Comparison of ENCODE assay signal across 8 cellular contexts in the genomic region with DNA sequence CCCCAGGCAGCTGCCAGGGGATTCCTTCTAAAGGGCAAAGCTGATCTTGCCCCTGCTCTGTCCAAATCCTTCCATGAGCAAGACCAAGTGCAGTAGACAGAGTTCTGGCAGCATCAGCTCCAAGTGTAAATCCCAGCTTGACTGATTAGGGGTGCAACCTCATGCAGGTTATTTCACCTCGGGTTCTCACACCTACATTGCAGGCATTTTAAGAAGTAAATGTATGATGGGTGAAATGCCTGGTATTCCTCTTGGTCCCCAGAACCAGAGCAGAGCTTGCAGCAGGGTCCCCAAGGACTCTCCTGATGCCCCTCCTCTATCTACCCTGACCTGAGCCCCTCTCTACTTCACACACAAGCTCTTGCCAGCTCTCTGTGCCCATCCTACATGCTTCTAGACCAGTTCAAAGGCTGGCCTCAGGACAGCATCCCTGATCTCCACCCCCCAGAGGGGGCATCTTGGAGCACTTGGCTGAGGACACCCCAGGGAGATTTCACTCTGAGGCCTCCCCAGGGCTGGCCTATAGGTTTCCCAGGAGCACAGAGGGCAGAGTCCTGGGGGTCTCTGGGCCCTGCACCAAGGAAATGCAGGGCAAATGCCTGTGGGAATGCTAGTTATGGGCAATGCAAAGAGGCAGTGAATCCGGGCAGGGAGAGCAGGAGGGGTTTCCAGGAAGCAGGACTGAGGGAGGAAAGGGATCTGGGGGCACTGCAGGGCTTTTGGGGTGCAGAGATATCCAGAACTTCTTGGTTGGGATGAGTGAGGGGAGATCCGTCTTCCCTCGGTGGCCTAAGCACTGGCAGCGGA. TPM values are rescaled to one million over a fixed set of nuclear protein-coding genes. Genes with fewer than 3 reads are reported as not detected.
DNase-seq lines count a peak whose midpoint lies in the region; ATAC-seq and TF ChIP-seq lines count a peak whose summit lies in the region.

No MANE protein-coding gene starts in this region.

- peaks cover 8 to 27% (median 11%) of the 10 kb centered on the region in 5 donors for H3K27me3 Mint-ChIP-seq in naive thymus-derived CD8-positive, alpha-beta T cell

- no peaks in the 10 kb centered on the region for H3K27me3 ChIP-seq in A673 (replicated peaks; ENCODE audit: insufficient read depth, low read depth, low read length, poor library complexity)
- H3K27me3 ChIP-seq in HUES6 (ENCODE audit: control insufficient read depth, insufficient read depth, low read length) = peaks cover 18% of the 10 kb centered on the region

- in situ Hi-C loops in ACHN (cut with HindIII; ENCODE audit: low pct_ligation_motif_present, low pct_unique_long_range_greater_than_20kb, low sequenced_read_pairs) = no loop called here

- POLR2A ChIA-PET in A673 (lab: Charles Lee; ENCODE audit: low non-redundant PET) = interaction anchor here (0.5 kb wide), 1 partner anchor 302 kb away, joined by 4 read pairs; no protein-coding TSS in a partner anchor
- POLR2A ChIA-PET in naive thymus-derived CD8-positive, alpha-beta T cell (lab: Charles Lee) = interaction anchor here (0.6 to 1.9 kb wide), 5 partner anchors 13 to 714 kb away, joined by 3 to 9 read pairs (median 4); a partner anchor contains a TSS

- H3K4me1 Mint-ChIP-seq in naive thymus-derived CD8-positive, alpha-beta T cell = peaks cover 20 to 37% (median 27%) of the 10 kb centered on the region in 4 donors

- H3K4me1 ChIP-seq in A673 (ENCODE audit: insufficient read depth, low read length, poor library complexity, severe bottlenecking) (peaks cover 4% of the 10 kb centered on the region), HUES6 (ENCODE audit: control insufficient read depth, insufficient read depth, low read length) (peaks cover 36% of the 10 kb centered on the region)

- intact Hi-C loops in A673 (cut with micrococcal nuclease; ENCODE audit: unreplicated experiment) = no loop called here

- ATAC-seq in naive thymus-derived CD8-positive, alpha-beta T cell = no peak

- H3K4me3 ChIP-seq in A673 (ENCODE audit: low read depth, low read length, poor library complexity, severe bottlenecking) = peak overlapping the region; percentile 86
- peak overlapping the region; percentile 90 for H3K4me3 ChIP-seq in HUES6 (ENCODE audit: low read depth, low read length)

- H3K36me3 ChIP-seq in A673 (ENCODE audit: insufficient read depth, low read length, poor library complexity, severe bottlenecking) = no peaks in the 10 kb centered on the region
- no peaks in the 10 kb centered on the region for H3K36me3 ChIP-seq in HUES6 (ENCODE audit: control insufficient read depth, insufficient read depth, low read length)

- CTCF ChIA-PET in A673 (lab: Charles Lee) = interaction anchor here (0.7 kb wide), 2 partner anchors 37 to 74 kb away, joined by 6 to 7 read pairs; a partner anchor contains a TSS

- DNase-seq in A673 (ENCODE audit: low spot score) (no peak), cerebellum (ENCODE audit: low spot score) (peak; percentile 27), ACHN (no peak), inferior parietal cortex (ENCODE audit: extremely low spot score) (no peak), NCI-H2107 (lab: John Stamatoyannopoulos, UW) (no peak)
- no peak for DNase-seq in naive thymus-derived CD8-positive, alpha-beta T cell
- DNase-seq in activated CD8-positive, alpha-beta memory T cell treated with anti-CD3 and anti-CD28 coated beads, Interleukin-2, amount 50 U/mL, for 48 hours = no peak

- BruUV-seq in A673 (replicated peaks; lab: Mats Ljungman, UMichigan) = TSS peak; percentile 38

- H3K9ac ChIP-seq in HUES6 (ENCODE audit: low read length) = peak overlapping the region; percentile 48

- peak overlapping the region; percentile 19 to 94 (median 84) for H3K27ac Mint-ChIP-seq in naive thymus-derived CD8-positive, alpha-beta T cell

- no peak overlapping the region for H3K27ac ChIP-seq in A673 (ENCODE audit: low read depth, low read length, poor library complexity, severe bottlenecking)
- no peak overlapping the region for H3K27ac ChIP-seq in HUES6 (ENCODE audit: low read depth, low read length)

- H3K9me3 ChIP-seq in A673 (ENCODE audit: low read depth, low read length, poor library complexity, severe bottlenecking) = no peaks in the 10 kb centered on the region
- no peaks in the 10 kb centered on the region for H3K9me3 ChIP-seq in HUES6 (ENCODE audit: control insufficient read depth, insufficient read depth, low read depth, low read length)

- H3K9me3 Mint-ChIP-seq in naive thymus-derived CD8-positive, alpha-beta T cell = no peaks in the 10 kb centered on the region

- H3K4me3 Mint-ChIP-seq in naive thymus-derived CD8-positive, alpha-beta T cell = peak overlapping the region; percentile 79 to 94 (median 88)

- no peak for TF ChIP-seq CTCF in A673 (conservative IDR thresholded peaks at IDR 0.05; ENCODE audit: low read depth, low read length)

- H3K36me3 Mint-ChIP-seq in naive thymus-derived CD8-positive, alpha-beta T cell = peaks cover 0 to 2% (median 0%) of the 10 kb centered on the region in 3 donors

RNA-seq across cellular contexts. Expression of a gene that starts 1.0 kb away (rescaled TPM):
- total RNA-seq in A673 (2021) = 6.1 and 7.5 TPM in 2 replicates
- 20.1 TPM for total RNA-seq in cerebellum
- total RNA-seq in naive thymus-derived CD8-positive, alpha-beta T cell = 10 to 100 TPM; 25.5 to 26.6 TPM
- polyA plus RNA-seq in naive thymus-derived CD8-positive, alpha-beta T cell = 1 to 10 TPM; 2.0 to 3.8 (median 3.7) TPM

RNA-seq across cellular contexts. Expression of a gene that starts 12.7 kb away (rescaled TPM):
- total RNA-seq in A673 (2021) = 17.6 and 20.4 TPM in 2 replicates
- 16.6 TPM for total RNA-seq in cerebellum
- 10 to 100 TPM; 37.1 to 38.0 TPM for total RNA-seq in naive thymus-derived CD8-positive, alpha-beta T cell
- polyA plus RNA-seq in naive thymus-derived CD8-positive, alpha-beta T cell = 10 to 100 TPM; 10.7 to 18.1 (median 17.5) TPM

RNA-seq across cellular contexts. Expression of a gene that starts 12.7 kb away (rescaled TPM):
- 6.1 and 7.9 TPM in 2 replicates for total RNA-seq in A673 (2021)
- total RNA-seq in cerebellum = 3.6 TPM
- total RNA-seq in naive thymus-derived CD8-positive, alpha-beta T cell = 10 to 100 TPM; 15.7 to 15.8 TPM
- polyA plus RNA-seq in naive thymus-derived CD8-positive, alpha-beta T cell = 1 to 10 TPM; 4.5 to 8.6 (median 7.0) TPM

RNA-seq across cellular contexts. Expression of a gene that starts 32.2 kb away (rescaled TPM):
- total RNA-seq in A673 (2021) (60.2 and 72.0 TPM in 2 replicates), cerebellum (25.1 TPM)
- total RNA-seq in naive thymus-derived CD8-positive, alpha-beta T cell = 10 to 100 TPM; 55.8 to 57.4 TPM
- polyA plus RNA-seq in naive thymus-derived CD8-positive, alpha-beta T cell = 10 to 100 TPM; 39.7 to 50.5 (median 44.1) TPM

RNA-seq across cellular contexts. Expression of a gene that starts 37.0 kb away (rescaled TPM):
- total RNA-seq in A673 (2021) (79.9 and 81.3 TPM in 2 replicates), cerebellum (14.2 TPM)
- total RNA-seq in naive thymus-derived CD8-positive, alpha-beta T cell = 10 to 100 TPM; 51.7 to 57.6 TPM
- 10 to 100 TPM; 46.2 to 72.9 (median 56.9) TPM for polyA plus RNA-seq in naive thymus-derived CD8-positive, alpha-beta T cell
